ENCODE assay signal across 14 cellular contexts in the genomic region with DNA sequence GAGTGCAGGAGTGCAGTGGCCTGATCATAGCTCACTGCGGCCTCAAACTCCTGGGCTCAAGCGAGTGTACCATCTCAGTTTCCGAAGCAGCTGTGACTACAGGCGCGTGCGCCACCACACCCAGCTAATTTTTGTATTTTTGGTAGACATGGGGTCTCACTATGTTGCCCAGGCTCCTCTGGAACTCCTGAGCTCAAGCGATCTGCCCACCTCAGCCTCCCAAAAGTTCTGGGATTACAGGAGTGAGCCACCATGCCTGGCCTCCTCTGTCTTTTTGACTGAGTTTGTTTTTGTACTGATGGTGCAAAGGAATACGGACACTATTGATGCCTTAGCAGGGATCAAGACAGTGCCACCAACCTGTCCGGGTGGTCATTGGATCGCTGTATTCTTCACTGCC. TPM values are rescaled to one million over a fixed set of nuclear protein-coding genes. Genes with fewer than 3 reads are reported as not detected.
DNase-seq lines count a peak whose midpoint lies in the region; ATAC-seq and TF ChIP-seq lines count a peak whose summit lies in the region.
"Had no signal": no experiment of that assay in that cellular context is flagged by ENCODE, and none has a peak within 500 bp of the region (broad histone marks: within the 10 kb centered on the region; RNA-seq: fewer than 3 reads in every experiment).

No MANE protein-coding gene starts in this region.

- H3K4me1 Mint-ChIP-seq in T-helper 17 cell: peaks cover 31% of the 10 kb centered on the region
- H3K4me1 Mint-ChIP-seq in nephron progenitor cell: peaks cover 36% of the 10 kb centered on the region
- H3K4me1 Mint-ChIP-seq in mesothelial cell of epicardium: peaks cover 24% of the 10 kb centered on the region

- peaks cover 24% of the 10 kb centered on the region for H3K9me3 Mint-ChIP-seq in nephron progenitor cell
- no peaks in the 10 kb centered on the region for H3K9me3 Mint-ChIP-seq in mesothelial cell of epicardium

- H3K27ac ChIP-seq in MM.1S (ENCODE audit: low read length) (peak overlapping the region; percentile 61; the same call in 1 of the 2 replicates), breast epithelium (no peak overlapping the region), PC-9 (no peak overlapping the region)
- H3K27ac ChIP-seq: A549, C4-2B, GM23248 had no signal

- DNase-seq in MM.1S: no peak
- no peak for DNase-seq in T-helper 17 cell
- DNase-seq in nephron progenitor cell: no peak
- DNase-seq in breast epithelium (ENCODE audit: low spot score in 2 of 2): no peak
- no peak for DNase-seq in PC-9
- DNase-seq in mesothelial cell of epicardium (ENCODE audit: low spot score in 2 of 2, unreplicated experiment in 2 of 2): no peak
- DNase-seq: BE2C; CD4-positive, alpha-beta memory T cell; DMS79; GM23248; H7 had no signal

- ATAC-seq in T-helper 17 cell: no peak
- ATAC-seq: A549, GM12878 had no signal

- H3K36me3 ChIP-seq in MM.1S (replicated peaks; ENCODE audit: insufficient read depth, low read length): no peaks in the 10 kb centered on the region
- no peaks in the 10 kb centered on the region for H3K36me3 ChIP-seq in breast epithelium
- no peaks in the 10 kb centered on the region for H3K36me3 ChIP-seq in PC-9 (ENCODE audit: low read depth)
- H3K36me3 ChIP-seq: BE2C had no signal

- no peaks in the 10 kb centered on the region for H4K20me1 ChIP-seq in MM.1S (ENCODE audit: insufficient read depth, low read length)
- no peaks in the 10 kb centered on the region for H4K20me1 ChIP-seq in PC-9 (ENCODE audit: insufficient read depth)

- H3K79me2 ChIP-seq in MM.1S (ENCODE audit: low read length) (peaks cover 33% of the 10 kb centered on the region), PC-9 (ENCODE audit: low read depth) (peaks cover 28% of the 10 kb centered on the region)

- H3K27me3 ChIP-seq in MM.1S (replicated peaks; ENCODE audit: insufficient read depth, low read length) (no peaks in the 10 kb centered on the region), breast epithelium (no peaks in the 10 kb centered on the region), PC-9 (ENCODE audit: insufficient read depth, low read depth) (no peaks in the 10 kb centered on the region)
- H3K27me3 ChIP-seq: BE2C had no signal

- CTCF ChIA-PET in PC-9 (lab: Charles Lee): no interaction called here

- no peak for TF ChIP-seq CTCF in MM.1S (IDR thresholded peaks at IDR 0.05; ENCODE audit: low read length)
- TF ChIP-seq CTCF in nephron progenitor cell (IDR thresholded peaks at IDR 0.05): no peak
- TF ChIP-seq CTCF in breast epithelium (IDR thresholded peaks at IDR 0.05): no peak
- no peak for TF ChIP-seq CTCF in PC-9 (conservative IDR thresholded peaks at IDR 0.05)
- no peak for TF ChIP-seq CTCF in mesothelial cell of epicardium (IDR thresholded peaks at IDR 0.05; ENCODE audit: unreplicated experiment)

- H3K36me3 Mint-ChIP-seq in T-helper 17 cell (ENCODE audit: low read depth): peaks cover 5% of the 10 kb centered on the region
- H3K36me3 Mint-ChIP-seq in nephron progenitor cell (ENCODE audit: low read depth): peaks cover 23% of the 10 kb centered on the region
- peaks cover 8% of the 10 kb centered on the region for H3K36me3 Mint-ChIP-seq in mesothelial cell of epicardium

- no peaks in the 10 kb centered on the region for H3K9me2 ChIP-seq in MM.1S (replicated peaks; ENCODE audit: insufficient read depth, low read length)
- H3K9me2 ChIP-seq in PC-9 (ENCODE audit: insufficient read depth): no peaks in the 10 kb centered on the region

- intact Hi-C loops in breast epithelium (cut with DNase I; ENCODE audit: low total_unique reads): no loop called here
- intact Hi-C loops in PC-9 (cut with micrococcal nuclease; ENCODE audit: unreplicated experiment): no loop called here

- H3F3A ChIP-seq in MM.1S (ENCODE audit: insufficient read depth, low read length): 0 out of 2 replicates have a peak, but pooled peaks cover 3% of the 10 kb centered on the region
- H3F3A ChIP-seq in PC-9 (ENCODE audit: insufficient read depth, low read depth): no peaks in the 10 kb centered on the region

- TF ChIP-seq POLR2A in breast epithelium (IDR thresholded peaks at IDR 0.05): no peak

- H3K4me3 Mint-ChIP-seq in T-helper 17 cell (no peak overlapping the region), nephron progenitor cell (no peak overlapping the region), mesothelial cell of epicardium (no peak overlapping the region)

- BruUV-seq in PC-9 (replicated peaks; lab: Mats Ljungman, UMichigan): no TSS peak

- POLR2A ChIA-PET in PC-9 (lab: Charles Lee; ENCODE audit: unreplicated experiment): no interaction called here

- no peak overlapping the region for H3K4me2 ChIP-seq in MM.1S (ENCODE audit: low read depth, low read length)
- no peak overlapping the region for H3K4me2 ChIP-seq in PC-9
- H3K4me2 ChIP-seq: A549 had no signal

- no peak overlapping the region for H3K4me3 ChIP-seq in MM.1S (ENCODE audit: low read length)
- H3K4me3 ChIP-seq in breast epithelium: no peak overlapping the region
- no peak overlapping the region for H3K4me3 ChIP-seq in PC-9
- H3K4me3 ChIP-seq: A549, GM12878, GM23248 had no signal

- H3K9me3 ChIP-seq in MM.1S (replicated peaks; ENCODE audit: insufficient read depth, low read length): no peaks in the 10 kb centered on the region
- no peaks in the 10 kb centered on the region for H3K9me3 ChIP-seq in T-helper 17 cell (ENCODE audit: control insufficient read depth, low read length, poor library complexity, severe bottlenecking)
- H3K9me3 ChIP-seq in breast epithelium: no peaks in the 10 kb centered on the region
- no peaks in the 10 kb centered on the region for H3K9me3 ChIP-seq in PC-9 (ENCODE audit: insufficient read depth, low read depth)
- H3K9me3 ChIP-seq: BE2C had no signal

- H3K4me1 ChIP-seq in MM.1S (ENCODE audit: low read length) (peaks cover 26% of the 10 kb centered on the region), breast epithelium (peaks cover 0 to 7% of the 10 kb centered on the region in 2 donors), PC-9 (replicated peaks; ENCODE audit: insufficient read depth) (peaks cover 14% of the 10 kb centered on the region)
- H3K4me1 ChIP-seq: BE2C had no signal

- H3K27ac Mint-ChIP-seq in T-helper 17 cell (peak overlapping the region; percentile 89), nephron progenitor cell (peak overlapping the region; percentile 74), mesothelial cell of epicardium (no peak overlapping the region)

- H3K27me3 Mint-ChIP-seq in T-helper 17 cell: peaks cover 10% of the 10 kb centered on the region
- H3K27me3 Mint-ChIP-seq in nephron progenitor cell (ENCODE audit: low read depth, poor library complexity): peaks cover 19% of the 10 kb centered on the region
- H3K27me3 Mint-ChIP-seq in mesothelial cell of epicardium (ENCODE audit: low read depth): peaks cover 6% of the 10 kb centered on the region

- H2AFZ ChIP-seq in MM.1S (ENCODE audit: low read length) (no peak overlapping the region), PC-9 (no peak overlapping the region)

- no peak overlapping the region for H3K9ac ChIP-seq in MM.1S (ENCODE audit: low read length)
- H3K9ac ChIP-seq: GM23248 had no signal

RNA-seq across cellular contexts. Expression of gene CUL2, which starts 1.9 kb away (rescaled TPM):
- total RNA-seq in T-helper 17 cell (10 to 100 TPM; 25.6 to 36.9 TPM), breast epithelium (10 to 100 TPM; 18.9 to 22.7 (median 20.3) TPM), PC-9 (2021) (24.7 and 31.5 TPM in 2 replicates), mesothelial cell of epicardium (31.4 to 36.3 TPM (median 33.7 TPM) in 3 replicates)

RNA-seq across cellular contexts. Expression of gene CREM, which starts 34.7 kb away (rescaled TPM):
- total RNA-seq in T-helper 17 cell: 10 to 100 TPM; 50.8 to 79.2 TPM
- 10 to 100 TPM; 30.6 to 55.4 (median 41.6) TPM for total RNA-seq in breast epithelium
- 25.6 and 28.3 TPM in 2 replicates for total RNA-seq in PC-9 (2021)
- total RNA-seq in mesothelial cell of epicardium: 31.8 to 37.2 TPM (median 34.2 TPM) in 3 replicates
